Comparison of ENCODE assay signal across 14 cellular contexts in the genomic region with DNA sequence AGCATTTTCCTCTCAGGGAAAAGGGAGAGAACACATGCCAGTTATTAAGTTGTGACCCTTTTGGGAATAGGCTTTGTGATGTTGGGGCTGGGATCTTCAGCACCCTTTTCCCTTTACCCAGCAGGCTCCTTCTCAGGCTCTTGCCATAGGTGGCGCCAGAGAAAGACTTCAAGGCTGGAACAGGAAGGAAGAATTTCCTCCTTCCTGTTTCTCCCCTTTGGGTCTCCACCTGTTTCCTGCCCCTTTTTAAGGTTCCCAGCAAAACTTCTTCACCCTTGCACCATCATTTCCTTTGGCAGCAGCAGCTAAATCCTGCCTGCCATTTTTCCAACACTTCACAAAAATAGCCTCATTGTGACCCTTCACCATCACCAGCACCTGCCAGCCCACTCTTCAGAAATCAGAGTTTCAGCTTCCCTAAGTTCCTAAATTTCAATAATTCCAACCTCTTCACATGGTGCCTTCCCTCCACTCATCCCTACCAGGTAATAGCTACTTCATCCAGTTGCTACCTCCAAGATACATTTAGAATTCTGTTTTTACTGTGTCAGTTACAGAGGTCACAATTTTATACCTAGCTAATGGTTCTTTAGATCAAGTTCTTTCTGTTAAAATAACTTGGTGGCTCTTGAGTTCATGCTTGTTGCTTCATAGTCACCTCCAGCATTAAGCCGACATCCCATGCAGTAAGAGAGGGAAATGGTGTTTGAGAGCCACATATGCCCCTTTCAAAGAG. TPM values are rescaled to one million over a fixed set of nuclear protein-coding genes. Genes with fewer than 3 reads are reported as not detected.
DNase-seq lines count a peak whose midpoint lies in the region; ATAC-seq, FAIRE-seq and TF ChIP-seq lines count a peak whose summit lies in the region.
"Had no signal": no experiment of that assay in that cellular context is flagged by ENCODE, and none has a peak within 500 bp of the region (broad histone marks: within the 10 kb centered on the region; RNA-seq: fewer than 3 reads in every experiment).

No MANE protein-coding gene starts in this region.

- CTCF ChIA-PET in HepG2 (lab: Yijun Ruan, JAX; ENCODE audit: low intra/inter-chr PET ratio, low total read pairs): no interaction called here

- no peak for FAIRE-seq in HepG2 (lab: Jason Lieb, UNC)
- FAIRE-seq: GM12878, pancreas had no signal

- H3K27me3 ChIP-seq in HepG2 (ENCODE audit: control insufficient read depth in 1 of 2, insufficient read depth in 2 of 2, low read length in 2 of 2): 0 out of 5 replicates have a peak, but pooled peaks cover 0 to 4% of the 10 kb centered on the region in 2 experiments
- H3K27me3 ChIP-seq in right lobe of liver: no peaks in the 10 kb centered on the region
- H3K27me3 ChIP-seq in WERI-Rb-1 (ENCODE audit: insufficient read depth, low read depth, severe bottlenecking): no peaks in the 10 kb centered on the region
- H3K27me3 ChIP-seq: pancreas had no signal

- H3K9me3 ChIP-seq in HepG2 (ENCODE audit: low read length) (peaks cover 12% of the 10 kb centered on the region), right lobe of liver (no peaks in the 10 kb centered on the region), WERI-Rb-1 (ENCODE audit: severe bottlenecking) (peaks cover 18% of the 10 kb centered on the region)
- H3K9me3 ChIP-seq: pancreas had no signal

- no peak for TF ChIP-seq RAD21 in HepG2 (CRISPR knock-in tag; IDR thresholded peaks at IDR 0.05)

- POLR2A ChIA-PET in HepG2 (lab: Yijun Ruan, JAX): interaction anchor here (1.2 to 1.4 kb wide), 2 partner anchors 9 to 18 kb away, joined by 3 to 4 read pairs; no protein-coding TSS in a partner anchor

- H3K36me3 ChIP-seq in HepG2 (replicated peaks in 1 of 2; ENCODE audit: control insufficient read depth in 1 of 2, insufficient read depth in 2 of 2, low read length in 2 of 2) (no peaks in the 10 kb centered on the region), right lobe of liver (no peaks in the 10 kb centered on the region), WERI-Rb-1 (no peaks in the 10 kb centered on the region)
- H3K36me3 ChIP-seq: pancreas had no signal

- peak; percentile 29; the same call in 1 of the 2 replicates for TF ChIP-seq CTCF in HepG2 (CRISPR knock-in tag; IDR thresholded peaks at IDR 0.05)
- TF ChIP-seq CTCF in right lobe of liver (IDR thresholded peaks at IDR 0.05): no peak
- peak; percentile 16 for TF ChIP-seq CTCF in HFF-Myc (IDR thresholded peaks at IDR 0.05; ENCODE audit: low read depth, low read length, missing control alignments)
- peak; percentile 46 for TF ChIP-seq CTCF in WERI-Rb-1 (IDR thresholded peaks at IDR 0.05; ENCODE audit: low read depth, low read length)
- peak; percentile 30 for TF ChIP-seq CTCF in retinal pigment epithelial cell (conservative IDR thresholded peaks at IDR 0.05; ENCODE audit: low read depth, low read length)

- H3K4me3 ChIP-seq in HepG2 (replicated peaks in 1 of 3; ENCODE audit: insufficient read depth in 1 of 3, low read depth in 2 of 3, low read length in 3 of 3): no peak overlapping the region
- H3K4me3 ChIP-seq in right lobe of liver: no peak overlapping the region
- H3K4me3 ChIP-seq in HFF-Myc (replicated peaks; ENCODE audit: low read depth, low read length): no peak overlapping the region
- H3K4me3 ChIP-seq in WERI-Rb-1 (ENCODE audit: low read depth, low read length): no peak overlapping the region
- H3K4me3 ChIP-seq in retinal pigment epithelial cell (ENCODE audit: low read length): no peak overlapping the region
- H3K4me3 ChIP-seq: GM12878, pancreas had no signal

- H3K4me1 ChIP-seq in HepG2 (ENCODE audit: insufficient read depth, low read length): no peaks in the 10 kb centered on the region
- H3K4me1 ChIP-seq in right lobe of liver: no peaks in the 10 kb centered on the region
- H3K4me1 ChIP-seq: pancreas had no signal

- no TSS peak for BruUV-seq in HepG2 (replicated peaks; lab: Mats Ljungman, UMichigan)

- no peak overlapping the region for H3K9ac ChIP-seq in HepG2 (ENCODE audit: insufficient read depth, low read depth, low read length)

- no peak overlapping the region for H3K27ac ChIP-seq in HepG2 (ENCODE audit: extremely low read length, insufficient read depth, low read length)
- H3K27ac ChIP-seq in right lobe of liver: no peak overlapping the region
- H3K27ac ChIP-seq in WERI-Rb-1: no peak overlapping the region
- H3K27ac ChIP-seq: pancreas had no signal

- no peak overlapping the region for H2AFZ ChIP-seq in HepG2 (ENCODE audit: low read length)

- ATAC-seq in HepG2: no peak
- ATAC-seq in right lobe of liver: no peak
- ATAC-seq in GM19023 (IDR thresholded peaks at IDR 0.05; ENCODE audit: unreplicated experiment): no peak
- ATAC-seq: GM12878, left ventricle myocardium superior, pancreas had no signal

- TF ChIP-seq EP300 in HepG2 (IDR thresholded peaks at IDR 0.05; ENCODE audit: low read depth in 2 of 2, low read length in 2 of 2) (no peak), HepG2 (CRISPR knock-in tag; IDR thresholded peaks at IDR 0.05; ENCODE audit: borderline replicate concordance) (no peak)

- WGBS in HepG2 (ENCODE audit: low lambda C conversion rate): 49% methylated on average over 2 of the region's 2 CpGs
- 46% methylated on average over 2 of the region's 2 CpGs for WGBS in right lobe of liver (ENCODE audit: insufficient coverage, low coverage, low lambda C conversion rate, missing lambda C conversion rate)

- DNase-seq in HepG2 (ENCODE audit: low spot score) (no peak), right lobe of liver (no peak), HFF-Myc (ENCODE audit: extremely low read depth, low read depth) (no peak), WERI-Rb-1 (peak; percentile 50), retinal pigment epithelial cell (ENCODE audit: low read depth) (no peak), NCI-H2227 treated with DMSO at 0.1 percent for 48 hours (lab: John Stamatoyannopoulos, UW) (no peak), anterior cingulate cortex (lab: John Stamatoyannopoulos, UW) (no peak)
- DNase-seq: CD4-positive, alpha-beta memory T cell; left ventricle myocardium superior; pancreas; SHP77 treated with DMSO at 0.1 percent for 48 hours; stimulated activated naive CD4-positive, alpha-beta T cell treated with Interleukin-2 at 50 U/mL for 16 hours had no signal

- no peaks in the 10 kb centered on the region for H3K79me2 ChIP-seq in HepG2 (ENCODE audit: insufficient read depth, low read length)

- in situ Hi-C loops in HepG2 (cut with HindIII; ENCODE audit: extremely low pct_ligation_motif_present, low pct_unique_long_range_greater_than_20kb): no loop called here

- H3K4me2 ChIP-seq in HepG2 (ENCODE audit: low read depth, low read length): no peak overlapping the region

- TF ChIP-seq POLR2A in HepG2 (IDR thresholded peaks at IDR 0.05; ENCODE audit: insufficient read depth in 1 of 2, low read depth in 2 of 2, low read length in 2 of 2) (no peak), right lobe of liver (IDR thresholded peaks at IDR 0.05) (no peak)

- H4K20me1 ChIP-seq in HepG2 (ENCODE audit: insufficient read depth, low read length): no peaks in the 10 kb centered on the region

- intact Hi-C loops in HepG2 (cut with micrococcal nuclease; ENCODE audit: unreplicated experiment): no loop called here
- intact Hi-C loops in right lobe of liver (cut with DNase I): no loop called here

TF ChIP-seq in HepG2, 621 proteins besides CTCF, POLR2A, EP300 and RAD21 (continues in another document):
- TF ChIP-seq, protein P1, sequence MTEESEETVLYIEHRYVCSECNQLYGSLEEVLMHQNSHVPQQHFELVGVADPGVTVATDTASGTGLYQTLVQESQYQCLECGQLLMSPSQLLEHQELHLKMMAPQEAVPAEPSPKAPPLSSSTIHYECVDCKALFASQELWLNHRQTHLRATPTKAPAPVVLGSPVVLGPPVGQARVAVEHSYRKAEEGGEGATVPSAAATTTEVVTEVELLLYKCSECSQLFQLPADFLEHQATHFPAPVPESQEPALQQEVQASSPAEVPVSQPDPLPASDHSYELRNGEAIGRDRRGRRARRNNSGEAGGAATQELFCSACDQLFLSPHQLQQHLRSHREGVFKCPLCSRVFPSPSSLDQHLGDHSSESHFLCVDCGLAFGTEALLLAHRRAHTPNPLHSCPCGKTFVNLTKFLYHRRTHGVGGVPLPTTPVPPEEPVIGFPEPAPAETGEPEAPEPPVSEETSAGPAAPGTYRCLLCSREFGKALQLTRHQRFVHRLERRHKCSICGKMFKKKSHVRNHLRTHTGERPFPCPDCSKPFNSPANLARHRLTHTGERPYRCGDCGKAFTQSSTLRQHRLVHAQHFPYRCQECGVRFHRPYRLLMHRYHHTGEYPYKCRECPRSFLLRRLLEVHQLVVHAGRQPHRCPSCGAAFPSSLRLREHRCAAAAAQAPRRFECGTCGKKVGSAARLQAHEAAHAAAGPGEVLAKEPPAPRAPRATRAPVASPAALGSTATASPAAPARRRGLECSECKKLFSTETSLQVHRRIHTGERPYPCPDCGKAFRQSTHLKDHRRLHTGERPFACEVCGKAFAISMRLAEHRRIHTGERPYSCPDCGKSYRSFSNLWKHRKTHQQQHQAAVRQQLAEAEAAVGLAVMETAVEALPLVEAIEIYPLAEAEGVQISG (CRISPR knock-in tag; IDR thresholded peaks at IDR 0.05): peak; percentile 94

RNA-seq across cellular contexts. Expression of a gene that starts 22.4 kb away (rescaled TPM):
- total RNA-seq in HepG2 (2016; rRNA removed; fragmentation: Illumina TruSeq; extraction: Trizol) (8.8 and 9.7 TPM in 2 replicates), right lobe of liver (1 to 10 TPM; 3.8 to 8.4 (median 6.9) TPM)
- total RNA-seq in HepG2 (2016; cell fraction: cytosol; rRNA removed; fragmentation: Illumina TruSeq; extraction: Trizol; ENCODE audit: low read depth): 20.0 and 23.4 TPM in 2 replicates
- total RNA-seq in HepG2 (2016; cell fraction: insoluble cytoplasmic fraction; rRNA removed; fragmentation: Illumina TruSeq; extraction: Trizol): 7.9 and 8.8 TPM in 2 replicates
- 8.0 and 8.3 TPM in 2 replicates for total RNA-seq in HepG2 (2016; cell fraction: membrane; rRNA removed; fragmentation: Illumina TruSeq; extraction: Trizol)
- total RNA-seq in HepG2 (2016; cell fraction: nucleus; rRNA removed; fragmentation: Illumina TruSeq; extraction: Trizol): 9.2 and 12.0 TPM in 2 replicates
- 4.6 and 4.7 TPM in 2 replicates for polyA plus RNA-seq in HepG2 (2011; rRNA removed)
- polyA plus RNA-seq in HepG2 (2011; cell fraction: cytosol; rRNA removed): 1.7 and 2.8 TPM in 2 replicates
- 17.7 and 24.7 TPM in 2 replicates for polyA plus RNA-seq in HepG2 (2011; cell fraction: nucleus; rRNA removed)
- polyA plus RNA-seq in HepG2 (2012): 4.4 and 4.8 TPM in 2 replicates
- 0.55 and 0.96 TPM in 2 replicates for polyA plus RNA-seq in HepG2 (2016; cell fraction: cytosol; fragmentation: Illumina TruSeq; extraction: Trizol; ENCODE audit: low read depth)
- polyA plus RNA-seq in HepG2 (2016; cell fraction: insoluble cytoplasmic fraction; fragmentation: Illumina TruSeq; extraction: Trizol; ENCODE audit: low read depth): 3.9 and 5.8 TPM in 2 replicates
- 0.41 and 0.84 TPM in 2 replicates for polyA plus RNA-seq in HepG2 (2016; cell fraction: membrane; fragmentation: Illumina TruSeq; extraction: Trizol; ENCODE audit: low read depth)
- 15.3 and 17.1 TPM in 2 replicates for polyA plus RNA-seq in HepG2 (2016; cell fraction: nucleus; fragmentation: Illumina TruSeq; extraction: Trizol; ENCODE audit: insufficient read depth, low read depth)
- 16.6 and 23.1 TPM in 2 replicates for polyA minus RNA-seq in HepG2 (2011; rRNA and poly(A)+ RNA removed; ENCODE audit: low replicate concordance)
- polyA minus RNA-seq in HepG2 (2011; cell fraction: cytosol; rRNA and poly(A)+ RNA removed): 12.9 and 14.4 TPM in 2 replicates
- polyA minus RNA-seq in HepG2 (2011; cell fraction: nucleus; rRNA and poly(A)+ RNA removed): 16.2 and 17.8 TPM in 2 replicates

Comparison
In these comparisons a context has a peak if more than half of its experiments do, and no peak if none do; other contexts are left out.
1. CTCF ChIP-seq: peak in HepG2 (single experiment), HFF-Myc (single experiment), WERI-Rb-1 (single experiment) and retinal pigment epithelial cell (single experiment); none in right lobe of liver (0 of 4).